ENCODE assay signal across 1 cellular context in genomic region chr5:59061377-59061776, GRCh38.
TF ChIP-seq lines count a peak whose summit lies in the region.

No MANE protein-coding gene starts in this region.

TF ChIP-seq in HepG2, 621 proteins besides CTCF, POLR2A, EP300 and RAD21 (continued from another document and continues in another):
- no peak for TF ChIP-seq DMTF1 (CRISPR knock-in tag; IDR thresholded peaks at IDR 0.05)
- TF ChIP-seq, protein P1, sequence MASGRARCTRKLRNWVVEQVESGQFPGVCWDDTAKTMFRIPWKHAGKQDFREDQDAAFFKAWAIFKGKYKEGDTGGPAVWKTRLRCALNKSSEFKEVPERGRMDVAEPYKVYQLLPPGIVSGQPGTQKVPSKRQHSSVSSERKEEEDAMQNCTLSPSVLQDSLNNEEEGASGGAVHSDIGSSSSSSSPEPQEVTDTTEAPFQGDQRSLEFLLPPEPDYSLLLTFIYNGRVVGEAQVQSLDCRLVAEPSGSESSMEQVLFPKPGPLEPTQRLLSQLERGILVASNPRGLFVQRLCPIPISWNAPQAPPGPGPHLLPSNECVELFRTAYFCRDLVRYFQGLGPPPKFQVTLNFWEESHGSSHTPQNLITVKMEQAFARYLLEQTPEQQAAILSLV (CRISPR knock-in tag; IDR thresholded peaks at IDR 0.05; ENCODE audit: borderline replicate concordance), result no peak
- TF ChIP-seq ZNF737 (CRISPR knock-in tag; IDR thresholded peaks at IDR 0.05; ENCODE audit: borderline replicate concordance), result no peak
- TF ChIP-seq SMAD3 (CRISPR knock-in tag; IDR thresholded peaks at IDR 0.05), result no peak
- TF ChIP-seq ZNF121 (CRISPR knock-in tag; IDR thresholded peaks at IDR 0.05), result no peak
- TF ChIP-seq, protein P2, sequence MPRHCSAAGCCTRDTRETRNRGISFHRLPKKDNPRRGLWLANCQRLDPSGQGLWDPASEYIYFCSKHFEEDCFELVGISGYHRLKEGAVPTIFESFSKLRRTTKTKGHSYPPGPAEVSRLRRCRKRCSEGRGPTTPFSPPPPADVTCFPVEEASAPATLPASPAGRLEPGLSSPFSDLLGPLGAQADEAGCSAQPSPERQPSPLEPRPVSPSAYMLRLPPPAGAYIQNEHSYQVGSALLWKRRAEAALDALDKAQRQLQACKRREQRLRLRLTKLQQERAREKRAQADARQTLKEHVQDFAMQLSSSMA (CRISPR knock-in tag; IDR thresholded peaks at IDR 0.05), result no peak
- no peak for TF ChIP-seq ZNF616 (CRISPR knock-in tag; IDR thresholded peaks at IDR 0.05; ENCODE audit: low read depth)
- TF ChIP-seq E2F1 (CRISPR knock-in tag; IDR thresholded peaks at IDR 0.05), result no peak
- TF ChIP-seq AGO1 (IDR thresholded peaks at IDR 0.05; ENCODE audit: low read depth, low read length, poor library complexity, severe bottlenecking), result no peak
- no peak for TF ChIP-seq NRL (CRISPR knock-in tag; IDR thresholded peaks at IDR 0.05; ENCODE audit: borderline replicate concordance)
- no peak for TF ChIP-seq ZNF598 (CRISPR knock-in tag; IDR thresholded peaks at IDR 0.05; ENCODE audit: borderline replicate concordance)
- no peak for TF ChIP-seq E2F5 (CRISPR knock-in tag; conservative IDR thresholded peaks at IDR 0.05)
- TF ChIP-seq ZNF816 (CRISPR knock-in tag; IDR thresholded peaks at IDR 0.05; ENCODE audit: borderline replicate concordance), result no peak
- TF ChIP-seq PBX2 (CRISPR knock-in tag; IDR thresholded peaks at IDR 0.05), result no peak
- TF ChIP-seq ZNF761 (CRISPR knock-in tag; conservative IDR thresholded peaks at IDR 0.05), result no peak
- no peak for TF ChIP-seq ZFX (CRISPR knock-in tag; IDR thresholded peaks at IDR 0.05; ENCODE audit: low read depth)
- no peak for TF ChIP-seq CBX1 (IDR thresholded peaks at IDR 0.05; ENCODE audit: low read depth)
- TF ChIP-seq MAFF (IDR thresholded peaks at IDR 0.05; ENCODE audit: low read depth, low read length), result 0 out of 2 replicates have a peak, but pooled peaks have one; percentile 34
- TF ChIP-seq CREB1 (IDR thresholded peaks at IDR 0.05), result no peak
- peak; percentile 60; the same call in 1 of the 2 replicates for TF ChIP-seq CREB1 (CRISPR knock-in tag; IDR thresholded peaks at IDR 0.05)
- TF ChIP-seq SPEN (CRISPR knock-in tag; IDR thresholded peaks at IDR 0.05; ENCODE audit: low read depth), result no peak
- TF ChIP-seq, protein P3, sequence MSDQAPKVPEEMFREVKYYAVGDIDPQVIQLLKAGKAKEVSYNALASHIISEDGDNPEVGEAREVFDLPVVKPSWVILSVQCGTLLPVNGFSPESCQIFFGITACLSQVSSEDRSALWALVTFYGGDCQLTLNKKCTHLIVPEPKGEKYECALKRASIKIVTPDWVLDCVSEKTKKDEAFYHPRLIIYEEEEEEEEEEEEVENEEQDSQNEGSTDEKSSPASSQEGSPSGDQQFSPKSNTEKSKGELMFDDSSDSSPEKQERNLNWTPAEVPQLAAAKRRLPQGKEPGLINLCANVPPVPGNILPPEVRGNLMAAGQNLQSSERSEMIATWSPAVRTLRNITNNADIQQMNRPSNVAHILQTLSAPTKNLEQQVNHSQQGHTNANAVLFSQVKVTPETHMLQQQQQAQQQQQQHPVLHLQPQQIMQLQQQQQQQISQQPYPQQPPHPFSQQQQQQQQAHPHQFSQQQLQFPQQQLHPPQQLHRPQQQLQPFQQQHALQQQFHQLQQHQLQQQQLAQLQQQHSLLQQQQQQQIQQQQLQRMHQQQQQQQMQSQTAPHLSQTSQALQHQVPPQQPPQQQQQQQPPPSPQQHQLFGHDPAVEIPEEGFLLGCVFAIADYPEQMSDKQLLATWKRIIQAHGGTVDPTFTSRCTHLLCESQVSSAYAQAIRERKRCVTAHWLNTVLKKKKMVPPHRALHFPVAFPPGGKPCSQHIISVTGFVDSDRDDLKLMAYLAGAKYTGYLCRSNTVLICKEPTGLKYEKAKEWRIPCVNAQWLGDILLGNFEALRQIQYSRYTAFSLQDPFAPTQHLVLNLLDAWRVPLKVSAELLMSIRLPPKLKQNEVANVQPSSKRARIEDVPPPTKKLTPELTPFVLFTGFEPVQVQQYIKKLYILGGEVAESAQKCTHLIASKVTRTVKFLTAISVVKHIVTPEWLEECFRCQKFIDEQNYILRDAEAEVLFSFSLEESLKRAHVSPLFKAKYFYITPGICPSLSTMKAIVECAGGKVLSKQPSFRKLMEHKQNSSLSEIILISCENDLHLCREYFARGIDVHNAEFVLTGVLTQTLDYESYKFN (CRISPR knock-in tag; conservative IDR thresholded peaks at IDR 0.05), result peak; percentile 63
- TF ChIP-seq HDAC6 (IDR thresholded peaks at IDR 0.05; ENCODE audit: low read depth, low read length), result no peak
- no peak for TF ChIP-seq MTA3 (CRISPR knock-in tag; IDR thresholded peaks at IDR 0.05)
- TF ChIP-seq TBX2 (CRISPR knock-in tag; IDR thresholded peaks at IDR 0.05; ENCODE audit: borderline replicate concordance), result peak; percentile 72; the same call in 1 of the 2 replicates
- TF ChIP-seq NBN (conservative IDR thresholded peaks at IDR 0.05), result no peak
- TF ChIP-seq, protein P4, sequence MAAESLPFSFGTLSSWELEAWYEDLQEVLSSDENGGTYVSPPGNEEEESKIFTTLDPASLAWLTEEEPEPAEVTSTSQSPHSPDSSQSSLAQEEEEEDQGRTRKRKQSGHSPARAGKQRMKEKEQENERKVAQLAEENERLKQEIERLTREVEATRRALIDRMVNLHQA (CRISPR knock-in tag; IDR thresholded peaks at IDR 0.05), result no peak
- no peak for TF ChIP-seq ZNF749 (CRISPR knock-in tag; IDR thresholded peaks at IDR 0.05; ENCODE audit: borderline replicate concordance)
- TF ChIP-seq HNRNPL (IDR thresholded peaks at IDR 0.05; ENCODE audit: low read depth, low read length), result no peak
- TF ChIP-seq IKZF4 (CRISPR knock-in tag; IDR thresholded peaks at IDR 0.05; ENCODE audit: borderline replicate concordance, low read depth, not compliant biosample characterization), result no peak
- TF ChIP-seq JUN (CRISPR knock-in tag; IDR thresholded peaks at IDR 0.05), result peak; percentile 63; the same call in 1 of the 2 replicates
- TF ChIP-seq ZNF781 (CRISPR knock-in tag; IDR thresholded peaks at IDR 0.05; ENCODE audit: borderline replicate concordance, not compliant biosample characterization), result no peak
- TF ChIP-seq NPAS2 (CRISPR knock-in tag; IDR thresholded peaks at IDR 0.05; ENCODE audit: borderline replicate concordance), result no peak
- TF ChIP-seq ZNF646 (CRISPR knock-in tag; IDR thresholded peaks at IDR 0.05), result no peak
- no peak for TF ChIP-seq SNAPC2 (CRISPR knock-in tag; IDR thresholded peaks at IDR 0.05)
- TF ChIP-seq ZNF451 (CRISPR knock-in tag; IDR thresholded peaks at IDR 0.05), result no peak
- no peak for TF ChIP-seq ZNF101 (CRISPR knock-in tag; IDR thresholded peaks at IDR 0.05; ENCODE audit: borderline replicate concordance, low read depth)
- TF ChIP-seq ZFP36L1 (CRISPR knock-in tag; IDR thresholded peaks at IDR 0.05), result no peak
- 0 out of 2 replicates have a peak, but pooled peaks have one; percentile 45 for TF ChIP-seq GFI1 (CRISPR knock-in tag; IDR thresholded peaks at IDR 0.05; ENCODE audit: borderline replicate concordance)
- TF ChIP-seq MIXL1 (CRISPR knock-in tag; IDR thresholded peaks at IDR 0.05), result 0 out of 2 replicates have a peak, but pooled peaks have one; percentile 52
- TF ChIP-seq, protein P5, sequence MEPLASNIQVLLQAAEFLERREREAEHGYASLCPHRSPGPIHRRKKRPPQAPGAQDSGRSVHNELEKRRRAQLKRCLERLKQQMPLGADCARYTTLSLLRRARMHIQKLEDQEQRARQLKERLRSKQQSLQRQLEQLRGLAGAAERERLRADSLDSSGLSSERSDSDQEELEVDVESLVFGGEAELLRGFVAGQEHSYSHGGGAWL (CRISPR knock-in tag; IDR thresholded peaks at IDR 0.05), result no peak
